Comparison of ENCODE assay signal across 23 cellular contexts in genomic region chr4:176668324-176668723, GRCh38.
DNase-seq lines count a peak whose midpoint lies in the region; ATAC-seq, FAIRE-seq and TF ChIP-seq lines count a peak whose summit lies in the region.
"Had no signal": no experiment of that assay in that cellular context is flagged by ENCODE, and none has a peak within 500 bp of the region (broad histone marks: within the 10 kb centered on the region; RNA-seq: fewer than 3 reads in every experiment).

No MANE protein-coding gene starts in this region.

- no peaks in the 10 kb centered on the region for H3K9me3 ChIP-seq in heart right ventricle
- H3K9me3 ChIP-seq in tibial artery, result no peaks in the 10 kb centered on the region
- no peaks in the 10 kb centered on the region for H3K9me3 ChIP-seq in neuronal stem cell (replicated peaks in 1 of 2; ENCODE audit: control insufficient read depth in 2 of 2, insufficient read depth in 1 of 2, low read depth in 1 of 2, low read length in 2 of 2)
- H3K9me3 ChIP-seq: MG63, Peyer's patch, SJSA1 had no signal

- H2AK5ac ChIP-seq in neuronal stem cell (ENCODE audit: low read depth, low read length), result no peak overlapping the region

- H3K9ac ChIP-seq in neuronal stem cell (ENCODE audit: low read depth, low read length, poor library complexity), result no peak overlapping the region

- DNase-seq in Right ventricle myocardium superior (no peak), heart right ventricle (no peak), RKO (ENCODE audit: low spot score) (peak; percentile 6), tibial artery (no peak), islet precursor cell (no peak), neuronal stem cell (ENCODE audit: low spot score) (no peak)
- DNase-seq: 8988T, DMS53, Karpas-422, MG63, NCI-H1417 treated with DMSO at 0.1 percent for 48 hours, NCI-H1930, NCI-H2227 treated with DMSO at 0.1 percent for 48 hours, NCI-H510A, NCI-H748 treated with DMSO at 0.1 percent for 48 hours, Peyer's patch had no signal

- no peak overlapping the region for H2BK5ac ChIP-seq in neuronal stem cell (ENCODE audit: low read length)

- no peak overlapping the region for H2BK120ac ChIP-seq in neuronal stem cell (ENCODE audit: low read depth, low read length)

- no peak overlapping the region for H3K4ac ChIP-seq in neuronal stem cell (ENCODE audit: low read length)

- ATAC-seq in Right ventricle myocardium superior (ENCODE audit: poor library complexity) (peak; percentile 45), heart right ventricle (no peak), HG02884 (IDR thresholded peaks at IDR 0.05; ENCODE audit: unreplicated experiment) (no peak)
- ATAC-seq: HCT116 had no signal

- H4K8ac ChIP-seq in neuronal stem cell (ENCODE audit: low read depth, low read length), result no peak overlapping the region

- H3K36me3 ChIP-seq in heart right ventricle (no peaks in the 10 kb centered on the region), tibial artery (no peaks in the 10 kb centered on the region), neuronal stem cell (replicated peaks in 1 of 2; ENCODE audit: control insufficient read depth in 2 of 2, insufficient read depth in 2 of 2, low read length in 2 of 2) (no peaks in the 10 kb centered on the region)
- H3K36me3 ChIP-seq: MG63, Peyer's patch, SJSA1 had no signal

- intact Hi-C loops in Right ventricle myocardium superior (cut with DNase I) (no loop called here), heart right ventricle (cut with DNase I) (no loop called here), tibial artery (cut with DNase I; ENCODE audit: low total_unique reads) (no loop called here)

- FAIRE-seq in endometrium (lab: Jason Lieb, UNC), result peak; percentile 33
- FAIRE-seq: D721Med, H1 had no signal

- no peaks in the 10 kb centered on the region for H3K27me3 ChIP-seq in heart right ventricle
- no peaks in the 10 kb centered on the region for H3K27me3 ChIP-seq in tibial artery
- no peaks in the 10 kb centered on the region for H3K27me3 ChIP-seq in neuronal stem cell (ENCODE audit: control insufficient read depth in 3 of 3, insufficient read depth in 3 of 3, low read depth in 1 of 3, low read length in 3 of 3)
- H3K27me3 ChIP-seq: MG63, Peyer's patch, SJSA1 had no signal

- WGBS in heart right ventricle, 2 donors, result 19 to 22% methylated on average over 2 of the region's 2 CpGs
- WGBS in neuronal stem cell (ENCODE audit: extremely low coverage in 2 of 2, insufficient read length in 2 of 2, insufficient replicate concordance in 1 of 2), 2 donors, result no CpG with 5 or more reads among the region's 2 CpGs

- H3K23ac ChIP-seq in neuronal stem cell (ENCODE audit: low read depth, low read length, poor library complexity), result no peak overlapping the region

- H4K91ac ChIP-seq in neuronal stem cell (ENCODE audit: low read depth, low read length, poor library complexity), result no peak overlapping the region

- no peak overlapping the region for H3K18ac ChIP-seq in neuronal stem cell (ENCODE audit: low read length)

- H2AFZ ChIP-seq in neuronal stem cell (ENCODE audit: low read length), result no peak overlapping the region

- H3K4me1 ChIP-seq in heart right ventricle, result peaks cover 0 to 12% (median 0%) of the 10 kb centered on the region in 9 donors
- H3K4me1 ChIP-seq in tibial artery, result no peaks in the 10 kb centered on the region
- H3K4me1 ChIP-seq in neuronal stem cell (ENCODE audit: control insufficient read depth in 2 of 2, insufficient read depth in 1 of 2, low read depth in 1 of 2, low read length in 2 of 2), result no peaks in the 10 kb centered on the region
- H3K4me1 ChIP-seq: Peyer's patch, SJSA1 had no signal

- no peak overlapping the region for H2BK12ac ChIP-seq in neuronal stem cell (ENCODE audit: low read length)

- H3K4me2 ChIP-seq in neuronal stem cell (ENCODE audit: insufficient read depth, low read length, poor library complexity, severe bottlenecking), result no peak overlapping the region

- H3K27ac ChIP-seq in heart right ventricle (no peak overlapping the region), tibial artery (no peak overlapping the region), neuronal stem cell (replicated peaks; ENCODE audit: low read length) (no peak overlapping the region)
- H3K27ac ChIP-seq: C4-2B, Peyer's patch, SJSA1 had no signal

- no peaks in the 10 kb centered on the region for H3K79me1 ChIP-seq in neuronal stem cell (ENCODE audit: low read depth, low read length)

- H3K4me3 ChIP-seq in heart right ventricle (no peak overlapping the region), tibial artery (no peak overlapping the region), neuronal stem cell (ENCODE audit: low read length in 2 of 2) (no peak overlapping the region)
- H3K4me3 ChIP-seq: MG63, Peyer's patch, SJSA1 had no signal

- TF ChIP-seq CTCF in heart right ventricle (IDR thresholded peaks at IDR 0.05) (no peak), tibial artery (IDR thresholded peaks at IDR 0.05) (no peak)

- H2BK15ac ChIP-seq in neuronal stem cell (ENCODE audit: low read length), result no peak overlapping the region

- H3K14ac ChIP-seq in neuronal stem cell (ENCODE audit: low read length), result no peak overlapping the region
